9 cellular contexts compared by ENCODE assay signal in genomic region chr17:75152971-75153853, GRCh38. TPM values are rescaled to one million over a fixed set of nuclear protein-coding genes. Genes with fewer than 3 reads are reported as not detected.
DNase-seq lines count a peak whose midpoint lies in the region; ATAC-seq, FAIRE-seq and TF ChIP-seq lines count a peak whose summit lies in the region.
"Had no signal": no experiment of that assay in that cellular context is flagged by ENCODE, and none has a peak within 500 bp of the region (broad histone marks: within the 10 kb centered on the region; RNA-seq: fewer than 3 reads in every experiment).

No MANE protein-coding gene starts in this region.

- no peak for TF ChIP-seq EP300 in Ishikawa (IDR thresholded peaks at IDR 0.05; ENCODE audit: borderline replicate concordance)
- TF ChIP-seq EP300 in K562 (IDR thresholded peaks at IDR 0.05; ENCODE audit: low read length), result no peak

- peak overlapping the region; percentile 93 for H3K4me3 Mint-ChIP-seq in stimulated activated naive CD8-positive, alpha-beta T cell treated with anti-CD3 and anti-CD28 coated beads, Interleukin-15, Interleukin-2, amounts not matched to agents 100 ng/mL and 50 ng/mL, for 24 hours

- CTCF ChIA-PET in K562 (lab: Yijun Ruan, JAX; ENCODE audit: low intra/inter-chr PET ratio), result no interaction called here

- H3K79me2 ChIP-seq in K562 (ENCODE audit: control insufficient read depth, insufficient read depth, low read length), result peaks cover 66% of the 10 kb centered on the region

- peak; percentile 40 for FAIRE-seq in K562 (lab: Jason Lieb, UNC)
- FAIRE-seq: colon had no signal

- H3K4me2 ChIP-seq in K562 (ENCODE audit: insufficient read depth, low read length), result peak overlapping the region; percentile 95

- H3K9me3 Mint-ChIP-seq in stimulated activated naive CD8-positive, alpha-beta T cell treated with anti-CD3 and anti-CD28 coated beads, Interleukin-15, Interleukin-2, amounts not matched to agents 100 ng/mL and 50 ng/mL, for 24 hours, result no peaks in the 10 kb centered on the region

- peaks cover 11% of the 10 kb centered on the region; the same call in 1 of the 2 replicates for H4K20me1 ChIP-seq in K562 (replicated peaks; ENCODE audit: control insufficient read depth, insufficient read depth, low read length)

- no TSS peak for BruUV-seq in K562 (replicated peaks; lab: Mats Ljungman, UMichigan)

- in situ Hi-C loops in K562 (cut with MboI), result no loop called here

- intact Hi-C loops in K562 (cut with micrococcal nuclease), result loop anchor here (5.0 kb wide), 1 partner anchor 49 kb away; no protein-coding TSS in a partner anchor

- DNase-seq in NCI-H1417 (lab: John Stamatoyannopoulos, UW) (peak; percentile 39 to 72 (median 57)), NCI-H1417 treated with DMSO at 0.1 percent for 48 hours (lab: John Stamatoyannopoulos, UW) (no peak), RKO (ENCODE audit: low spot score) (peak; percentile 67), K562 (ENCODE audit: extremely low read depth in 1 of 4, low spot score in 3 of 4) (peak; percentile 19 to 73 (median 36)), left kidney (ENCODE audit: low read depth, low spot score) (peak; percentile 83)

- TF ChIP-seq POLR2A in K562 (conservative IDR thresholded peaks at IDR 0.05), result peak; percentile 35; the same call in 1 of the 2 replicates

- H3K36me3 Mint-ChIP-seq in stimulated activated naive CD8-positive, alpha-beta T cell treated with anti-CD3 and anti-CD28 coated beads, Interleukin-15, Interleukin-2, amounts not matched to agents 100 ng/mL and 50 ng/mL, for 24 hours (ENCODE audit: low read depth), result peaks cover 32% of the 10 kb centered on the region

- POLR2A ChIA-PET in K562 (lab: Yijun Ruan, JAX), result interaction anchor here (0.5 to 4.1 kb wide), 26 partner anchors 8 to 389 kb away, joined by 3 to 55 read pairs (median 4); partner anchors contain the start of gene NT5C

- H3K9me3 ChIP-seq in K562 (replicated peaks; ENCODE audit: control insufficient read depth, insufficient read depth, low read depth, low read length), result no peaks in the 10 kb centered on the region

- peaks cover 15 to 20% of the 10 kb centered on the region in 2 experiments for H3K4me1 ChIP-seq in K562 (replicated peaks in 1 of 2; ENCODE audit: control insufficient read depth in 2 of 2, insufficient read depth in 2 of 2, low read length in 2 of 2)

- WGBS in K562 (ENCODE audit: insufficient coverage, low coverage, missing lambda C conversion rate), result 2% methylated on average over 32 of the region's 36 CpGs

- peak overlapping the region; percentile 94 for H3K27ac ChIP-seq in K562 (ENCODE audit: extremely low read depth, low read depth, low read length)

- H3K4me1 Mint-ChIP-seq in stimulated activated naive CD8-positive, alpha-beta T cell treated with anti-CD3 and anti-CD28 coated beads, Interleukin-15, Interleukin-2, amounts not matched to agents 100 ng/mL and 50 ng/mL, for 24 hours (ENCODE audit: low read depth), result peaks cover 35% of the 10 kb centered on the region

- TF ChIP-seq RAD21 in Ishikawa (IDR thresholded peaks at IDR 0.05; ENCODE audit: low read depth) (no peak), K562 (CRISPR knock-in tag; conservative IDR thresholded peaks at IDR 0.05 in 1 of 2, IDR thresholded peaks at IDR 0.05 in 1 of 2) (no peak)

- H3K27me3 ChIP-seq in K562 (ENCODE audit: control insufficient read depth in 2 of 2, insufficient read depth in 2 of 2, low read length in 2 of 2), result no peaks in the 10 kb centered on the region

- TF ChIP-seq CTCF in K562 (IDR thresholded peaks at IDR 0.05 in 2 of 3, conservative IDR thresholded peaks at IDR 0.05 in 1 of 3; ENCODE audit: insufficient read depth in 2 of 3, low read depth in 1 of 3, low read length in 3 of 3), result no peak

- H3K27me3 Mint-ChIP-seq in stimulated activated naive CD8-positive, alpha-beta T cell treated with anti-CD3 and anti-CD28 coated beads, Interleukin-15, Interleukin-2, amounts not matched to agents 100 ng/mL and 50 ng/mL, for 24 hours, result no peaks in the 10 kb centered on the region

- peak overlapping the region; percentile 25; the same call in 1 of the 2 replicates for H2AFZ ChIP-seq in K562 (ENCODE audit: low read depth, low read length)

- ATAC-seq in K562 (peak; percentile 63), GM19397 (IDR thresholded peaks at IDR 0.05; ENCODE audit: unreplicated experiment) (no peak)

- H3K9ac ChIP-seq in K562 (ENCODE audit: insufficient read depth in 1 of 2, low read depth in 2 of 2, low read length in 2 of 2), result peak overlapping the region; percentile 94 to 100

- H3K36me3 ChIP-seq in K562 (ENCODE audit: control insufficient read depth, insufficient read depth, low read length), result peaks cover 28% of the 10 kb centered on the region

- peak overlapping the region; percentile 98 for H3K4me3 ChIP-seq in K562

- H3K27ac Mint-ChIP-seq in stimulated activated naive CD8-positive, alpha-beta T cell treated with anti-CD3 and anti-CD28 coated beads, Interleukin-15, Interleukin-2, amounts not matched to agents 100 ng/mL and 50 ng/mL, for 24 hours, result peak overlapping the region; percentile 88

- no peaks in the 10 kb centered on the region for H3K9me1 ChIP-seq in K562 (ENCODE audit: control insufficient read depth, insufficient read depth, low read length)

RNA-seq across cellular contexts. Expression of gene JPT1, which starts 1.1 kb away (rescaled TPM):
- total RNA-seq in K562 (2011; cell fraction: chromatin; rRNA removed; ENCODE audit: low replicate concordance), result 60.0 and 81.0 TPM in 2 replicates
- 77.1 and 90.4 TPM in 2 replicates for total RNA-seq in K562 (2011; cell fraction: nucleolus; rRNA removed)
- total RNA-seq in K562 (2011; cell fraction: nucleoplasm; rRNA removed), result 68.9 and 75.0 TPM in 2 replicates
- 131 and 132 TPM in 2 replicates for total RNA-seq in K562 (2014; rRNA removed)
- 168 and 185 TPM in 2 replicates for total RNA-seq in K562 (2014; rRNA removed; fragmentation: Illumina TruSeq; extraction: Trizol)
- total RNA-seq in K562 (2015; rRNA removed; fragmentation: Illumina TruSeq; extraction: Trizol), result 290 and 292 TPM in 2 replicates
- total RNA-seq in K562 (2021), result 243 and 245 TPM in 2 replicates
- polyA plus RNA-seq in K562 (2011; rRNA removed), result 54.0 and 56.7 TPM in 2 replicates
- 112 and 122 TPM in 2 replicates for polyA plus RNA-seq in K562 (2011; cell fraction: cytosol; rRNA removed)
- polyA plus RNA-seq in K562 (2011; cell fraction: nucleus; rRNA removed), result 68.8 and 82.6 TPM in 2 replicates
- 165 and 353 TPM in 2 replicates for polyA plus RNA-seq in K562 (2012)
- 276 and 277 TPM in 2 replicates for polyA plus RNA-seq in K562 (2014; fragmentation: Illumina TruSeq; extraction: Trizol)
- 10 to 100 TPM; 67.8 to 77.7 TPM for polyA plus RNA-seq in K562 (2014; fragmentation: Nextera tagmentation; extraction: Ambion mirVana)
- 144 and 237 TPM in 2 replicates for polyA plus RNA-seq in K562 (2014; rRNA removed)
- 46.8 and 55.1 TPM in 2 replicates for polyA minus RNA-seq in K562 (2011; rRNA and poly(A)+ RNA removed)
- polyA minus RNA-seq in K562 (2011; cell fraction: cytosol; rRNA and poly(A)+ RNA removed), result 131 and 146 TPM in 2 replicates
- polyA minus RNA-seq in K562 (2011; cell fraction: nucleus; rRNA and poly(A)+ RNA removed), result 35.1 and 49.8 TPM in 2 replicates

RNA-seq across cellular contexts. Expression of gene NT5C, which starts 21.7 kb away (rescaled TPM):
- 23.9 and 63.5 TPM in 2 replicates for total RNA-seq in K562 (2011; cell fraction: chromatin; rRNA removed; ENCODE audit: low replicate concordance)
- 83.5 and 103 TPM in 2 replicates for total RNA-seq in K562 (2011; cell fraction: nucleolus; rRNA removed)
- 34.3 and 56.2 TPM in 2 replicates for total RNA-seq in K562 (2011; cell fraction: nucleoplasm; rRNA removed)
- total RNA-seq in K562 (2014; rRNA removed) (150 and 205 TPM in 2 replicates), K562 (2014; rRNA removed; fragmentation: Illumina TruSeq; extraction: Trizol) (21.5 and 31.6 TPM in 2 replicates), K562 (2015; rRNA removed; fragmentation: Illumina TruSeq; extraction: Trizol) (55.3 and 56.6 TPM in 2 replicates), K562 (2021) (94.3 and 95.0 TPM in 2 replicates)
- polyA plus RNA-seq in K562 (2011; rRNA removed) (45.0 and 55.6 TPM in 2 replicates), K562 (2014; fragmentation: Illumina TruSeq; extraction: Trizol) (31.0 and 40.2 TPM in 2 replicates), K562 (2014; fragmentation: Nextera tagmentation; extraction: Ambion mirVana) (1 to 10 TPM; 2.9 to 5.0 TPM), K562 (2014; rRNA removed) (167 and 175 TPM in 2 replicates)
- polyA plus RNA-seq in K562 (2011; cell fraction: cytosol; rRNA removed), result 71.8 and 135 TPM in 2 replicates
- 170 and 227 TPM in 2 replicates for polyA plus RNA-seq in K562 (2011; cell fraction: nucleus; rRNA removed)
- polyA plus RNA-seq in K562 (2012), result 54.2 and 75.4 TPM in 2 replicates
- polyA minus RNA-seq in K562 (2011; rRNA and poly(A)+ RNA removed), result 6.2 and 7.8 TPM in 2 replicates
- polyA minus RNA-seq in K562 (2011; cell fraction: cytosol; rRNA and poly(A)+ RNA removed), result 10.3 and 17.4 TPM in 2 replicates
- polyA minus RNA-seq in K562 (2011; cell fraction: nucleus; rRNA and poly(A)+ RNA removed), result 41.6 and 46.9 TPM in 2 replicates

RNA-seq across cellular contexts. Expression of gene SUMO2, which starts 29.5 kb away (rescaled TPM):
- total RNA-seq in K562 (2011; cell fraction: chromatin; rRNA removed; ENCODE audit: low replicate concordance), result 15.8 and 22.4 TPM in 2 replicates
- total RNA-seq in K562 (2011; cell fraction: nucleolus; rRNA removed), result 14.9 and 18.3 TPM in 2 replicates
- total RNA-seq in K562 (2011; cell fraction: nucleoplasm; rRNA removed), result 30.7 and 43.9 TPM in 2 replicates
- total RNA-seq in K562 (2014; rRNA removed) (170 and 203 TPM in 2 replicates), K562 (2014; rRNA removed; fragmentation: Illumina TruSeq; extraction: Trizol) (379 and 441 TPM in 2 replicates), K562 (2015; rRNA removed; fragmentation: Illumina TruSeq; extraction: Trizol) (361 and 419 TPM in 2 replicates), K562 (2021) (511 and 520 TPM in 2 replicates)
- polyA plus RNA-seq in K562 (2011; rRNA removed) (414 and 505 TPM in 2 replicates), K562 (2014; fragmentation: Illumina TruSeq; extraction: Trizol) (233 and 262 TPM in 2 replicates), K562 (2014; fragmentation: Nextera tagmentation; extraction: Ambion mirVana) (100 to 1,000 TPM; 570 to 733 TPM), K562 (2014; rRNA removed) (157 and 222 TPM in 2 replicates)
- polyA plus RNA-seq in K562 (2011; cell fraction: cytosol; rRNA removed), result 43.5 and 104 TPM in 2 replicates
- polyA plus RNA-seq in K562 (2011; cell fraction: nucleus; rRNA removed), result 60.3 and 118 TPM in 2 replicates
- 290 and 393 TPM in 2 replicates for polyA plus RNA-seq in K562 (2012)
- 133 and 157 TPM in 2 replicates for polyA minus RNA-seq in K562 (2011; rRNA and poly(A)+ RNA removed)
- polyA minus RNA-seq in K562 (2011; cell fraction: cytosol; rRNA and poly(A)+ RNA removed), result 208 and 214 TPM in 2 replicates
- 9.2 and 28.8 TPM in 2 replicates for polyA minus RNA-seq in K562 (2011; cell fraction: nucleus; rRNA and poly(A)+ RNA removed)

RNA-seq across cellular contexts. Expression of gene ARMC7, which starts 43.4 kb away (rescaled TPM):
- 16.9 and 36.5 TPM in 2 replicates for total RNA-seq in K562 (2011; cell fraction: chromatin; rRNA removed; ENCODE audit: low replicate concordance)
- 20.5 and 25.8 TPM in 2 replicates for total RNA-seq in K562 (2011; cell fraction: nucleolus; rRNA removed)
- 16.9 and 19.5 TPM in 2 replicates for total RNA-seq in K562 (2011; cell fraction: nucleoplasm; rRNA removed)
- 5.9 and 10.2 TPM in 2 replicates for total RNA-seq in K562 (2014; rRNA removed)
- total RNA-seq in K562 (2014; rRNA removed; fragmentation: Illumina TruSeq; extraction: Trizol), result 4.1 and 5.1 TPM in 2 replicates
- 9.5 and 10.1 TPM in 2 replicates for total RNA-seq in K562 (2015; rRNA removed; fragmentation: Illumina TruSeq; extraction: Trizol)
- 15.2 TPM in 2 replicates for total RNA-seq in K562 (2021)
- polyA plus RNA-seq in K562 (2011; rRNA removed), result 3.9 and 8.0 TPM in 2 replicates
- 9.1 and 13.1 TPM in 2 replicates for polyA plus RNA-seq in K562 (2011; cell fraction: cytosol; rRNA removed)
- polyA plus RNA-seq in K562 (2011; cell fraction: nucleus; rRNA removed), result 8.4 and 8.7 TPM in 2 replicates
- polyA plus RNA-seq in K562 (2012), result 15.4 and 16.8 TPM in 2 replicates
- polyA plus RNA-seq in K562 (2014; fragmentation: Illumina TruSeq; extraction: Trizol), result 8.7 and 12.7 TPM in 2 replicates
- polyA plus RNA-seq in K562 (2014; fragmentation: Nextera tagmentation; extraction: Ambion mirVana), result 1 to 10 TPM; 1.4 to 2.8 TPM
- polyA plus RNA-seq in K562 (2014; rRNA removed), result 5.9 and 8.9 TPM in 2 replicates
- 8.0 and 8.3 TPM in 2 replicates for polyA minus RNA-seq in K562 (2011; rRNA and poly(A)+ RNA removed)
- polyA minus RNA-seq in K562 (2011; cell fraction: cytosol; rRNA and poly(A)+ RNA removed), result 8.3 and 9.9 TPM in 2 replicates
- 6.9 and 11.7 TPM in 2 replicates for polyA minus RNA-seq in K562 (2011; cell fraction: nucleus; rRNA and poly(A)+ RNA removed)

RNA-seq across cellular contexts. Expression of gene NUP85, which starts 52.3 kb away (rescaled TPM):
- 303 and 492 TPM in 2 replicates for total RNA-seq in K562 (2011; cell fraction: chromatin; rRNA removed; ENCODE audit: low replicate concordance)
- 243 and 287 TPM in 2 replicates for total RNA-seq in K562 (2011; cell fraction: nucleolus; rRNA removed)
- 239 and 282 TPM in 2 replicates for total RNA-seq in K562 (2011; cell fraction: nucleoplasm; rRNA removed)
- total RNA-seq in K562 (2014; rRNA removed), result 50.2 and 52.4 TPM in 2 replicates
- total RNA-seq in K562 (2014; rRNA removed; fragmentation: Illumina TruSeq; extraction: Trizol), result 99.8 and 115 TPM in 2 replicates
- total RNA-seq in K562 (2015; rRNA removed; fragmentation: Illumina TruSeq; extraction: Trizol), result 77.1 and 81.2 TPM in 2 replicates
- 121 and 127 TPM in 2 replicates for total RNA-seq in K562 (2021)
- 128 and 135 TPM in 2 replicates for polyA plus RNA-seq in K562 (2011; rRNA removed)
- 184 and 192 TPM in 2 replicates for polyA plus RNA-seq in K562 (2011; cell fraction: cytosol; rRNA removed)
- polyA plus RNA-seq in K562 (2011; cell fraction: nucleus; rRNA removed), result 521 and 638 TPM in 2 replicates
- 56.6 and 88.3 TPM in 2 replicates for polyA plus RNA-seq in K562 (2012)
- 82.2 and 83.7 TPM in 2 replicates for polyA plus RNA-seq in K562 (2014; fragmentation: Illumina TruSeq; extraction: Trizol)
- 100 to 1,000 TPM; 156 to 177 TPM for polyA plus RNA-seq in K562 (2014; fragmentation: Nextera tagmentation; extraction: Ambion mirVana)
- 110 and 116 TPM in 2 replicates for polyA plus RNA-seq in K562 (2014; rRNA removed)
- 62.4 and 87.2 TPM in 2 replicates for polyA minus RNA-seq in K562 (2011; rRNA and poly(A)+ RNA removed)
- polyA minus RNA-seq in K562 (2011; cell fraction: cytosol; rRNA and poly(A)+ RNA removed), result 45.2 and 54.1 TPM in 2 replicates
- polyA minus RNA-seq in K562 (2011; cell fraction: nucleus; rRNA and poly(A)+ RNA removed), result 79.4 and 108 TPM in 2 replicates
